ENCODE assay signal across 8 cellular contexts in the genomic region with DNA sequence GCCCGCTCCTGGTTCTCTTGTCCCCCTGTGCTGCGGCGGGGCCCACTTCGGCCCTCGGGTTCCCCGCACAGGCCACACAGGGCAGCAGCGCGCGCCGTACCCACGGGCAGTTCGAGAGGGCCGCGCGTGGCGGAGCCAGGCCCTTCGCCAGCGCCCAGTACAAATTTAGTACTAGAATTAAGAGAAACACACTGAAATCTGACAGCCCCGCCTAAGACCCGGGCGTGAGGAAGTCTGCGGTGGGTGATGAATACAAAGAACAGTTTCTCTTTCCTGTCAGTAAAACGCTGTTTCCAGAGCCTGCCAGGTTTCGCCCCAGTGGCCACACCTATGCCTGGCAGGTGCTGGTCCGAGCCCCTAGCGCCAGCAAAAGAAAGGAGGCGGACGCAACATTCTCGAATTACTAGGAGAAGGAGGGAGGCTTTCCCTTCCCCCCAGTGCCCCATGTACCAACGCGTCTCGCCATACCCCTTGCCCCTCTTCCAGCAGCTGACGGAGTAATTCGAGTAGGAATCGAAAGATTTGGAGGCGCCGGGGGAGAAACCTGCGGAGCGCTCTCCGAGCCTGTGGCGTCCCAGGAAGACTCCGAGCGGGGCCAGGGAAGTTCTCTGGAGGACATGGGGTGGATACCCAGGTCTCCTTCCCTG. TPM values are rescaled to one million over a fixed set of nuclear protein-coding genes. Genes with fewer than 3 reads are reported as not detected.
DNase-seq lines count a peak whose midpoint lies in the region; ATAC-seq lines count a peak whose summit lies in the region.

No MANE protein-coding gene starts in this region.

- no peak overlapping the region for H2BK15ac ChIP-seq in mesenchymal stem cell (ENCODE audit: low read depth, poor library complexity, severe bottlenecking)

- H2AFZ ChIP-seq in mesenchymal stem cell (ENCODE audit: low read depth, low read length), result no peak overlapping the region

- H3K23ac ChIP-seq in mesenchymal stem cell (ENCODE audit: low read length in 2 of 2), result peak overlapping the region in 1 of 2 experiments; percentile 62

- 4% methylated on average over 26 of the region's 43 CpGs for WGBS in mesenchymal stem cell

- no peak overlapping the region for H2AK5ac ChIP-seq in mesenchymal stem cell (ENCODE audit: low read length, severe bottlenecking)

- H3K4ac ChIP-seq in mesenchymal stem cell (ENCODE audit: low read depth in 1 of 2, low read length in 2 of 2), result no peak overlapping the region

- H3K4me2 ChIP-seq in mesenchymal stem cell (ENCODE audit: low read length, poor library complexity, severe bottlenecking), result peak overlapping the region; percentile 98

- peak overlapping the region; percentile 62 to 97 for H3K4me3 ChIP-seq in mesenchymal stem cell (ENCODE audit: insufficient read depth in 1 of 2, low read depth in 1 of 2, low read length in 2 of 2)

- peak; percentile 39 for ATAC-seq in HG03095 (IDR thresholded peaks at IDR 0.05; ENCODE audit: unreplicated experiment)

- peaks cover 12% of the 10 kb centered on the region for H3K4me1 ChIP-seq in mesenchymal stem cell (ENCODE audit: control insufficient read depth, insufficient read depth, low read depth, low read length)

- H4K8ac ChIP-seq in mesenchymal stem cell (ENCODE audit: low read length), result peak overlapping the region; percentile 55

- no peak overlapping the region for H2BK5ac ChIP-seq in mesenchymal stem cell (ENCODE audit: low read depth, low read length, poor library complexity, severe bottlenecking)

- no peak overlapping the region for H3K14ac ChIP-seq in mesenchymal stem cell (ENCODE audit: low read length in 2 of 2)

- H3K9ac ChIP-seq in mesenchymal stem cell (ENCODE audit: low read length), result peak overlapping the region; percentile 100

- H2BK12ac ChIP-seq in mesenchymal stem cell (ENCODE audit: low read length in 2 of 2), result no peak overlapping the region

- no peak overlapping the region for H2BK120ac ChIP-seq in mesenchymal stem cell (ENCODE audit: low read depth, low read length)

- H3K18ac ChIP-seq in mesenchymal stem cell (ENCODE audit: low read depth in 1 of 2, low read length in 2 of 2), result peak overlapping the region in 1 of 2 experiments; percentile 50

- H3K36me3 ChIP-seq in mesenchymal stem cell (ENCODE audit: control insufficient read depth in 1 of 2, insufficient read depth in 2 of 2, low read depth in 1 of 2, low read length in 2 of 2), result peaks cover 0 to 11% of the 10 kb centered on the region in 2 experiments

- peak overlapping the region; percentile 18 for H4K91ac ChIP-seq in mesenchymal stem cell (ENCODE audit: low read length)

- peaks cover 0 to 6% of the 10 kb centered on the region in 2 experiments for H3K27me3 ChIP-seq in mesenchymal stem cell (ENCODE audit: control insufficient read depth in 1 of 2, insufficient read depth in 1 of 2, low read length in 2 of 2)

- no peaks in the 10 kb centered on the region for H3K9me3 ChIP-seq in mesenchymal stem cell (ENCODE audit: control insufficient read depth, low read length)

- H3K27ac ChIP-seq in mesenchymal stem cell (ENCODE audit: low read length, poor library complexity, severe bottlenecking), result no peak overlapping the region

- H3K79me1 ChIP-seq in mesenchymal stem cell (replicated peaks; ENCODE audit: low read length, poor library complexity, severe bottlenecking), result no peaks in the 10 kb centered on the region

- peak; percentile 87 for DNase-seq in NK-92 treated with Interleukin-12 subunit alpha and Interleukin-12 subunit beta, amount 100 ng/mL, for 24 hours (lab: John Stamatoyannopoulos, UW)
- DNase-seq in NK-92 (lab: John Stamatoyannopoulos, UW; ENCODE audit: unreplicated experiment), result no peak
- peak; percentile 18 for DNase-seq in NCI-H2196 treated with DMSO at 0.1 percent for 48 hours (lab: John Stamatoyannopoulos, UW; ENCODE audit: unreplicated experiment)
- DNase-seq in activated CD4-positive, alpha-beta T cell treated with anti-CD3 and anti-CD28 coated beads, Interleukin-2, amount 50 U/mL, for 24 hours (ENCODE audit: low read depth in 1 of 2, low spot score in 1 of 2), result peak; percentile 60 to 83
- DNase-seq in ecto neural progenitor cell (ENCODE audit: low spot score), result peak; percentile 78
- no peak for DNase-seq in mesenchymal stem cell
- peak; percentile 81 to 82 for DNase-seq in stimulated activated CD8-positive, alpha-beta memory T cell treated with anti-CD3 and anti-CD28 coated beads, Interleukin-15, amount 100 ng/mL, for 48 hours (ENCODE audit: low read depth in 2 of 2)

RNA-seq across cellular contexts. Expression of gene SLFN5, which starts 0.6 kb away (rescaled TPM):
- 11.9 TPM for polyA plus RNA-seq in mesenchymal stem cell (2013, experiment 1 of 2)
- polyA plus RNA-seq in mesenchymal stem cell (2013, experiment 2 of 2), result 11.0 TPM

RNA-seq across cellular contexts. Expression of gene SLC35G3, which starts 48.1 kb away (rescaled TPM):
- polyA plus RNA-seq in mesenchymal stem cell (2013, experiment 1 of 2), result not detected
- not detected for polyA plus RNA-seq in mesenchymal stem cell (2013, experiment 2 of 2)

Comparison
In these comparisons a context has a peak if more than half of its experiments do, and no peak if none do; other contexts are left out.
1. DNase-seq: peak in NK-92 treated with Interleukin-12 subunit alpha and Interleukin-12 subunit beta, amount 100 ng/mL, for 24 hours (single experiment), NCI-H2196 treated with DMSO at 0.1 percent for 48 hours (single experiment), activated CD4-positive, alpha-beta T cell treated with anti-CD3 and anti-CD28 coated beads, Interleukin-2, amount 50 U/mL, for 24 hours (2 of 2), ecto neural progenitor cell (single experiment) and stimulated activated CD8-positive, alpha-beta memory T cell treated with anti-CD3 and anti-CD28 coated beads, Interleukin-15, amount 100 ng/mL, for 48 hours (2 of 2); none in NK-92 (single experiment) and mesenchymal stem cell (single experiment).